Comparison of ENCODE assay signal across 8 cellular contexts in genomic region chr1:77977989-77978292, GRCh38. TPM values are rescaled to one million over a fixed set of nuclear protein-coding genes. Genes with fewer than 3 reads are reported as not detected.
DNase-seq lines count a peak whose midpoint lies in the region; ATAC-seq and TF ChIP-seq lines count a peak whose summit lies in the region.

No MANE protein-coding gene starts in this region.

- intact Hi-C loops in activated T-helper 2 cell treated with anti-CD3 and anti-CD28 coated beads, Interferon-gamma antibody, Interleukin-2, Interleukin-4, amounts not matched to agents 10 μg/mL and 5 μg/mL and 100 μg/mL, durations not matched to agents 14 hours and 24 hours and 36 hours (cut with micrococcal nuclease), result loop anchor here (1.0 to 10.0 kb wide), 4 partner anchors 17 to 647 kb away; partner anchors contain the start of genes IFI44L and USP33

- H3K27me3 Mint-ChIP-seq in activated T-helper 2 cell treated with anti-CD3 and anti-CD28 coated beads, Interferon-gamma antibody, Interleukin-2, Interleukin-4, amounts not matched to agents 10 μg/mL and 5 μg/mL and 100 μg/mL, durations not matched to agents 14 hours and 24 hours and 36 hours (ENCODE audit: low read depth), result no peaks in the 10 kb centered on the region

- 0 to 1% methylated on average over 5 of the region's 5 CpGs for WGBS in lung, 2 donors

- in situ Hi-C loops in brain microvascular endothelial cell (cut with HindIII; ENCODE audit: low pct_ligation_motif_present, low sequenced_read_pairs), result no loop called here

- no peak overlapping the region for H3K27ac Mint-ChIP-seq in activated T-helper 2 cell treated with anti-CD3 and anti-CD28 coated beads, Interferon-gamma antibody, Interleukin-2, Interleukin-4, amounts not matched to agents 10 μg/mL and 5 μg/mL and 100 μg/mL, durations not matched to agents 14 hours and 24 hours and 36 hours

- CTCF ChIA-PET in HEK293 (lab: Yijun Ruan, JAX), result interaction anchor here (0.9 to 1.4 kb wide), 3 partner anchors 12 to 137 kb away, joined by 4 to 14 read pairs (median 5); partner anchors contain the start of gene DNAJB4

- POLR2A ChIA-PET in HEK293 (lab: Yijun Ruan, JAX), result interaction anchor here (0.6 to 8.3 kb wide), 7 partner anchors 9 to 449 kb away, joined by 3 to 137 read pairs (median 4); partner anchors contain the start of genes DNAJB4 and NEXN

- H3K4me1 Mint-ChIP-seq in activated T-helper 2 cell treated with anti-CD3 and anti-CD28 coated beads, Interferon-gamma antibody, Interleukin-2, Interleukin-4, amounts not matched to agents 10 μg/mL and 5 μg/mL and 100 μg/mL, durations not matched to agents 14 hours and 24 hours and 36 hours (ENCODE audit: low read depth), result peaks cover 37% of the 10 kb centered on the region

- peak overlapping the region; percentile 96 for H3K4me3 ChIP-seq in HEK293 (ENCODE audit: low read depth, low read length)
- peak overlapping the region; percentile 66 for H3K4me3 ChIP-seq in brain microvascular endothelial cell (ENCODE audit: low read depth, low read length)
- H3K4me3 ChIP-seq in lung, result peak overlapping the region; percentile 96

- H3K4me3 Mint-ChIP-seq in activated T-helper 2 cell treated with anti-CD3 and anti-CD28 coated beads, Interferon-gamma antibody, Interleukin-2, Interleukin-4, amounts not matched to agents 10 μg/mL and 5 μg/mL and 100 μg/mL, durations not matched to agents 14 hours and 24 hours and 36 hours (ENCODE audit: low read depth), result no peak overlapping the region

- H3K36me3 Mint-ChIP-seq in activated T-helper 2 cell treated with anti-CD3 and anti-CD28 coated beads, Interferon-gamma antibody, Interleukin-2, Interleukin-4, amounts not matched to agents 10 μg/mL and 5 μg/mL and 100 μg/mL, durations not matched to agents 14 hours and 24 hours and 36 hours (ENCODE audit: low read depth), result peaks cover 43% of the 10 kb centered on the region

- no peak for ATAC-seq in lung (ENCODE audit: insufficient read depth, low FRiP score)

- no peaks in the 10 kb centered on the region for H3K9me3 ChIP-seq in HEK293 (ENCODE audit: control insufficient read depth, insufficient read depth, low read depth, low read length)
- H3K9me3 ChIP-seq in lung (ENCODE audit: control insufficient read depth in 2 of 2, insufficient read depth in 1 of 2, low read length in 1 of 2), result no peaks in the 10 kb centered on the region

- DNase-seq in brain microvascular endothelial cell (no peak), lung (ENCODE audit: low spot score) (no peak), NCI-H1105 treated with DMSO at 0.1 percent for 48 hours (lab: John Stamatoyannopoulos, UW) (no peak), SHP77 (lab: John Stamatoyannopoulos, UW) (no peak), H4 (ENCODE audit: low spot score) (no peak)
- no peak for DNase-seq in activated T-helper 2 cell treated with anti-CD3 and anti-CD28 coated beads, Interferon-gamma antibody, Interleukin-2, Interleukin-4, amounts not matched to agents 10 μg/mL and 5 μg/mL and 100 μg/mL, durations not matched to agents 14 hours and 24 hours and 36 hours (ENCODE audit: low spot score)

- H3K36me3 ChIP-seq in HEK293 (ENCODE audit: control insufficient read depth in 2 of 2, insufficient read depth in 1 of 2, low read length in 2 of 2) (peaks cover 0 to 32% of the 10 kb centered on the region in 2 experiments; a peak in 2 of 3 replicates), brain microvascular endothelial cell (replicated peaks) (peaks cover 5% of the 10 kb centered on the region), lung (ENCODE audit: control insufficient read depth in 2 of 2, insufficient read depth in 2 of 2, low read length in 2 of 2) (peaks cover 0 to 2% of the 10 kb centered on the region in 2 donors)

- no peaks in the 10 kb centered on the region for H3K9me3 Mint-ChIP-seq in activated T-helper 2 cell treated with anti-CD3 and anti-CD28 coated beads, Interferon-gamma antibody, Interleukin-2, Interleukin-4, amounts not matched to agents 10 μg/mL and 5 μg/mL and 100 μg/mL, durations not matched to agents 14 hours and 24 hours and 36 hours

- TF ChIP-seq CTCF in 22Rv1 (IDR thresholded peaks at IDR 0.05), result no peak
- TF ChIP-seq CTCF in HEK293 (tag by site-specific recombination; IDR thresholded peaks at IDR 0.05), result no peak
- no peak for TF ChIP-seq CTCF in brain microvascular endothelial cell (IDR thresholded peaks at IDR 0.05; ENCODE audit: low read depth, low read length, missing control alignments)
- no peak for TF ChIP-seq CTCF in lung (IDR thresholded peaks at IDR 0.05; ENCODE audit: control extremely low read depth, extremely low read depth)

- H3K4me1 ChIP-seq in HEK293 (ENCODE audit: control insufficient read depth, insufficient read depth, low read length) (peaks cover 6% of the 10 kb centered on the region; the same call in 1 of the 2 replicates), lung (ENCODE audit: control insufficient read depth in 2 of 2, insufficient read depth in 2 of 2, low read length in 2 of 2) (peaks cover 3 to 10% of the 10 kb centered on the region in 2 donors)

- no peaks in the 10 kb centered on the region for H3K27me3 ChIP-seq in brain microvascular endothelial cell (replicated peaks)
- no peaks in the 10 kb centered on the region for H3K27me3 ChIP-seq in lung (ENCODE audit: control insufficient read depth, insufficient read depth)

- H3K27ac ChIP-seq in 22Rv1, result peak overlapping the region; percentile 97
- H3K27ac ChIP-seq in HEK293 (ENCODE audit: extremely low read depth, low read depth, low read length), result peak overlapping the region; percentile 77
- peak overlapping the region; percentile 98 for H3K27ac ChIP-seq in brain microvascular endothelial cell
- peak overlapping the region; percentile 94 to 100 for H3K27ac ChIP-seq in lung (ENCODE audit: low read depth in 1 of 2, low read length in 1 of 2)

TF ChIP-seq in HEK293, 187 proteins besides CTCF, POLR2A, EP300 and RAD21 (continues in another document):
- TF ChIP-seq ZNF202 (tag by site-specific recombination; IDR thresholded peaks at IDR 0.05; ENCODE audit: borderline replicate concordance) (no peak), ZNF16 (tag by site-specific recombination; IDR thresholded peaks at IDR 0.05; ENCODE audit: low read depth) (no peak), ZNF335 (tag by site-specific recombination; conservative IDR thresholded peaks at IDR 0.05) (no peak), ZNF221 (tag by site-specific recombination; IDR thresholded peaks at IDR 0.05; ENCODE audit: borderline replicate concordance) (no peak), ZNF660 (tag by site-specific recombination; IDR thresholded peaks at IDR 0.05) (0 out of 2 replicates have a peak, but pooled peaks have one; percentile 43), ZBTB49 (tag by site-specific recombination; IDR thresholded peaks at IDR 0.05; ENCODE audit: low read depth) (no peak), KLF9 (tag by site-specific recombination; IDR thresholded peaks at IDR 0.05; ENCODE audit: low read depth) (no peak), ZNF530 (tag by site-specific recombination; IDR thresholded peaks at IDR 0.05; ENCODE audit: low read depth) (no peak), YY2 (tag by site-specific recombination; IDR thresholded peaks at IDR 0.05) (no peak), GLI2 (tag by site-specific recombination; IDR thresholded peaks at IDR 0.05; ENCODE audit: borderline replicate concordance, low read depth) (no peak), ZNF561 (tag by site-specific recombination; IDR thresholded peaks at IDR 0.05; ENCODE audit: borderline replicate concordance) (peak; percentile 71; the same call in 1 of the 2 replicates), ZFHX2 (tag by site-specific recombination; conservative IDR thresholded peaks at IDR 0.05) (no peak), ZSCAN30 (tag by site-specific recombination; IDR thresholded peaks at IDR 0.05) (no peak), ZNF112 (tag by site-specific recombination; IDR thresholded peaks at IDR 0.05) (no peak), ZNF555 (tag by site-specific recombination; conservative IDR thresholded peaks at IDR 0.05) (no peak), ZNF677 (tag by site-specific recombination; IDR thresholded peaks at IDR 0.05) (no peak), ZNF146 (tag by site-specific recombination; IDR thresholded peaks at IDR 0.05) (no peak), ZNF292 (tag by site-specific recombination; IDR thresholded peaks at IDR 0.05; ENCODE audit: borderline replicate concordance, low read depth) (no peak)

RNA-seq across cellular contexts. Expression of gene FUBP1, which starts 0.9 kb away (rescaled TPM):
- total RNA-seq in lung, result 100 to 1,000 TPM in 1 of 2 donors, 10 to 100 TPM in 1; 88.6 to 324 TPM
- 10 to 100 TPM; 39.1 to 52.5 TPM for polyA plus RNA-seq in lung
- 88.2 and 98.9 TPM in 2 replicates for total RNA-seq in H4 (2014; rRNA removed; shearing (Covaris generic))
- total RNA-seq in activated T-helper 2 cell treated with anti-CD3 and anti-CD28 coated beads, Interferon-gamma antibody, Interleukin-2, Interleukin-4, amounts not matched to agents 10 μg/mL and 5 μg/mL and 100 μg/mL, durations not matched to agents 14 hours and 24 hours and 36 hours, result 262 and 269 TPM in 2 replicates

RNA-seq across cellular contexts. Expression of gene DNAJB4, which starts 26.8 kb away (rescaled TPM):
- 10 to 100 TPM; 30.5 to 88.7 TPM for total RNA-seq in lung
- polyA plus RNA-seq in lung, result 10 to 100 TPM in 1 of 2 donors, 1 to 10 TPM in 1; 8.3 to 11.7 TPM
- 18.3 and 23.8 TPM in 2 replicates for total RNA-seq in H4 (2014; rRNA removed; shearing (Covaris generic))
- 12.5 and 14.6 TPM in 2 replicates for total RNA-seq in activated T-helper 2 cell treated with anti-CD3 and anti-CD28 coated beads, Interferon-gamma antibody, Interleukin-2, Interleukin-4, amounts not matched to agents 10 μg/mL and 5 μg/mL and 100 μg/mL, durations not matched to agents 14 hours and 24 hours and 36 hours
